ENCODE assay signal across 24 cellular contexts in genomic region chrX:78944351-78944750, GRCh38. TPM values are rescaled to one million over a fixed set of nuclear protein-coding genes. Genes with fewer than 3 reads are reported as not detected.
DNase-seq lines count a peak whose midpoint lies in the region; ATAC-seq, FAIRE-seq and TF ChIP-seq lines count a peak whose summit lies in the region.
"Had no signal": no experiment of that assay in that cellular context is flagged by ENCODE, and none has a peak within 500 bp of the region (broad histone marks: within the 10 kb centered on the region; RNA-seq: fewer than 3 reads in every experiment).

No MANE protein-coding gene starts in this region.

- intact Hi-C loops in OCI-LY7 (cut with micrococcal nuclease; ENCODE audit: unreplicated experiment), result loop anchor here (10.0 kb wide), 2 partner anchors 190 to 330 kb away; no protein-coding TSS in a partner anchor
- intact Hi-C loops in GM12878 (cut with micrococcal nuclease; ENCODE audit: unreplicated experiment), result loop anchor here (10.0 kb wide), 1 partner anchor 880 kb away; no protein-coding TSS in a partner anchor

- H2AFZ ChIP-seq in OCI-LY7 (ENCODE audit: low read length), result no peak overlapping the region; the same call in 1 of the 2 replicates
- peak overlapping the region; percentile 35 for H2AFZ ChIP-seq in GM12878 (ENCODE audit: control insufficient read depth, low read depth, low read length)
- H2AFZ ChIP-seq: neural progenitor cell had no signal

- peak overlapping the region; percentile 70 for H3K27ac ChIP-seq in OCI-LY7 (ENCODE audit: low read depth, low read length, poor library complexity, severe bottlenecking)
- peak overlapping the region; percentile 84 for H3K27ac ChIP-seq in GM12878 (ENCODE audit: control insufficient read depth, insufficient read depth)
- H3K27ac ChIP-seq: body of pancreas, C4-2B, colonic mucosa, neural progenitor cell, SK-N-MC had no signal

- SMC1A ChIA-PET in GM12878 (lab: Charles Lee; ENCODE audit: uncharacterized antibody, unreplicated experiment), result interaction anchor here (0.7 to 10.8 kb wide), 14 partner anchors 12 to 329 kb away, joined by 3 to 84 read pairs (median 4); no protein-coding TSS in a partner anchor

- peaks cover 49% of the 10 kb centered on the region for H3K4me1 Mint-ChIP-seq in activated T-cell treated with anti-CD3 and anti-CD28 coated beads, Interleukin-2, amount 50 U/mL, for 4 hours (ENCODE audit: low read depth)
- H3K4me1 Mint-ChIP-seq: neural progenitor cell had no signal

- 32% methylated on average over 3 of the region's 3 CpGs for WGBS in GM12878 (ENCODE audit: insufficient coverage, insufficient replicate concordance, low lambda C conversion rate, missing lambda C conversion rate)

- H3K4me3 ChIP-seq in OCI-LY7 (ENCODE audit: low read depth, low read length, poor library complexity, severe bottlenecking) (peak overlapping the region; percentile 72), GM12878 (no peak overlapping the region)
- H3K4me3 ChIP-seq: body of pancreas, colonic mucosa, neural progenitor cell, SK-N-MC had no signal

- H4K20me1 ChIP-seq in OCI-LY7 (ENCODE audit: insufficient read depth, low read length) (no peaks in the 10 kb centered on the region), GM12878 (ENCODE audit: control insufficient read depth, insufficient read depth) (no peaks in the 10 kb centered on the region)

- H3K36me3 ChIP-seq in OCI-LY7 (ENCODE audit: insufficient read depth, low read length), result no peaks in the 10 kb centered on the region
- no peaks in the 10 kb centered on the region for H3K36me3 ChIP-seq in GM12878 (ENCODE audit: control insufficient read depth in 2 of 2, insufficient read depth in 2 of 2, low read length in 1 of 2)
- H3K36me3 ChIP-seq: colonic mucosa, neural progenitor cell, Peyer's patch had no signal

- H3K4me1 ChIP-seq in OCI-LY7 (ENCODE audit: insufficient read depth, low read length, poor library complexity, severe bottlenecking) (peaks cover 38% of the 10 kb centered on the region), GM12878 (ENCODE audit: control insufficient read depth, insufficient read depth, low read length) (peaks cover 10% of the 10 kb centered on the region)
- H3K4me1 ChIP-seq: body of pancreas, colonic mucosa, neural progenitor cell, Peyer's patch had no signal

- H3K9ac ChIP-seq in GM12878 (ENCODE audit: control insufficient read depth, insufficient read depth, low read length), result peak overlapping the region; percentile 32; the same call in 1 of the 2 replicates
- H3K9ac ChIP-seq: neural progenitor cell had no signal

- H3K4me2 ChIP-seq in OCI-LY7 (ENCODE audit: low read length) (peak overlapping the region; percentile 88), GM12878 (ENCODE audit: control insufficient read depth, insufficient read depth) (peak overlapping the region; percentile 34; the same call in 1 of the 2 replicates)
- H3K4me2 ChIP-seq: neural progenitor cell had no signal

- H3K36me3 Mint-ChIP-seq in activated T-cell treated with anti-CD3 and anti-CD28 coated beads, Interleukin-2, amount 50 U/mL, for 4 hours (ENCODE audit: insufficient read depth), result no peaks in the 10 kb centered on the region
- H3K36me3 Mint-ChIP-seq: neural progenitor cell, type B pancreatic cell had no signal

- no peaks in the 10 kb centered on the region for H3K27me3 ChIP-seq in GM12878 (replicated peaks in 1 of 2; ENCODE audit: control insufficient read depth in 2 of 2, insufficient read depth in 2 of 2, low read length in 1 of 2)
- H3K27me3 ChIP-seq: body of pancreas, colonic mucosa, neural progenitor cell, Peyer's patch had no signal

- peaks cover 33% of the 10 kb centered on the region; the same call in 1 of the 2 replicates for H3K79me2 ChIP-seq in OCI-LY7 (ENCODE audit: insufficient read depth, low read depth, low read length)
- peaks cover 49% of the 10 kb centered on the region for H3K79me2 ChIP-seq in GM12878 (ENCODE audit: control insufficient read depth, insufficient read depth, low read length)

- no TSS peak for BruUV-seq in OCI-LY7 (replicated peaks; lab: Mats Ljungman, UMichigan)
- no TSS peak for BruUV-seq in GM12878 (replicated peaks; lab: Mats Ljungman, UMichigan)

- RAD21 ChIA-PET in GM12878 (lab: Charles Lee; ENCODE audit: unreplicated experiment), result interaction anchor here (0.7 to 11.2 kb wide), 7 partner anchors 8 to 315 kb away, joined by 3 to 121 read pairs (median 7); no protein-coding TSS in a partner anchor

- in situ Hi-C loops in GM12878 (cut with MboI), result no loop called here

- ATAC-seq in activated T-cell treated with anti-CD3 and anti-CD28 coated beads, Interleukin-2, amount 50 U/mL, for 4 hours, result peak; percentile 13 to 21
- ATAC-seq in GM12878, result peak; percentile 4; the same call in 2 of the 3 replicates
- ATAC-seq in stimulated activated naive CD8-positive, alpha-beta T cell treated with anti-CD3 and anti-CD28 coated beads, Interleukin-15, Interleukin-2, amounts not matched to agents 100 U/mL and 50 U/mL, for 24 hours, result peak; percentile 38
- ATAC-seq in HG03439 (IDR thresholded peaks at IDR 0.05; ENCODE audit: unreplicated experiment), result no peak
- ATAC-seq in HG03520 (IDR thresholded peaks at IDR 0.05; ENCODE audit: unreplicated experiment), result no peak
- ATAC-seq: body of pancreas had no signal

- no peaks in the 10 kb centered on the region for H3K9me2 ChIP-seq in OCI-LY7 (ENCODE audit: insufficient read depth, low read length)

- no peaks in the 10 kb centered on the region for H3K9me3 ChIP-seq in OCI-LY7 (ENCODE audit: low read length)
- H3K9me3 ChIP-seq in GM12878 (replicated peaks; ENCODE audit: control insufficient read depth, insufficient read depth, low read length), result peaks cover 2% of the 10 kb centered on the region; the same call in 2 of the 3 replicates
- H3K9me3 ChIP-seq: body of pancreas, colonic mucosa, Peyer's patch had no signal

- FAIRE-seq in GM12878 (lab: Jason Lieb, UNC), result no peak
- FAIRE-seq: endothelial cell of umbilical vein, kidney had no signal

- no peaks in the 10 kb centered on the region for H3K9me3 Mint-ChIP-seq in activated T-cell treated with anti-CD3 and anti-CD28 coated beads, Interleukin-2, amount 50 U/mL, for 4 hours
- H3K9me3 Mint-ChIP-seq: neural progenitor cell, type B pancreatic cell had no signal

- no peak for TF ChIP-seq RAD21 in GM12878 (IDR thresholded peaks at IDR 0.05; ENCODE audit: insufficient read depth, low read depth, low read length)

- no peak for TF ChIP-seq CTCF in OCI-LY7 (conservative IDR thresholded peaks at IDR 0.05; ENCODE audit: low read length)
- no peak for TF ChIP-seq CTCF in GM12878 (IDR thresholded peaks at IDR 0.05 in 2 of 3, conservative IDR thresholded peaks at IDR 0.05 in 1 of 3; ENCODE audit: control insufficient read depth in 2 of 3, extremely low read depth in 1 of 3, insufficient read depth in 1 of 3, low read depth in 3 of 3, low read length in 3 of 3)

- peak overlapping the region; percentile 90 for H3K4me3 Mint-ChIP-seq in activated T-cell treated with anti-CD3 and anti-CD28 coated beads, Interleukin-2, amount 50 U/mL, for 4 hours
- H3K4me3 Mint-ChIP-seq: HFFc6, neural progenitor cell, type B pancreatic cell had no signal

- CTCF ChIA-PET in OCI-LY7 (lab: Charles Lee; ENCODE audit: unreplicated experiment) (no interaction called here), GM12878 (lab: Yijun Ruan, JAX) (interaction anchor here (1.2 to 3.3 kb wide), 2 partner anchors 13 to 21 kb away, joined by 8 to 10 read pairs; no protein-coding TSS in a partner anchor)

- no peak for TF ChIP-seq EP300 in GM12878 (IDR thresholded peaks at IDR 0.05; ENCODE audit: borderline replicate concordance in 1 of 2, control insufficient read depth in 1 of 2, low read depth in 2 of 2, low read length in 2 of 2)

- no peaks in the 10 kb centered on the region for H3K27me3 Mint-ChIP-seq in activated T-cell treated with anti-CD3 and anti-CD28 coated beads, Interleukin-2, amount 50 U/mL, for 4 hours (ENCODE audit: low read depth)
- H3K27me3 Mint-ChIP-seq: type B pancreatic cell had no signal

- POLR2A ChIA-PET in OCI-LY7 (lab: Charles Lee), result interaction anchor here (0.6 to 1.2 kb wide), 3 partner anchors 38 to 208 kb away, joined by 3 read pairs; no protein-coding TSS in a partner anchor
- POLR2A ChIA-PET in GM12878 (lab: Charles Lee), result interaction anchor here (2.9 kb wide), 2 partner anchors 13 to 21 kb away, joined by 14 to 39 read pairs; no protein-coding TSS in a partner anchor

- DNase-seq in activated T-cell treated with anti-CD3 and anti-CD28 coated beads, Interleukin-2, amount 50 U/mL, for 4 hours, result no peak
- no peak for DNase-seq in activated T-cell treated with anti-CD3 and anti-CD28 coated beads for 4 hours
- DNase-seq in OCI-LY7 (ENCODE audit: low spot score), result no peak
- DNase-seq in GM12878 (ENCODE audit: low read depth, low spot score), result no peak
- DNase-seq in stimulated activated naive CD8-positive, alpha-beta T cell treated with anti-CD3 and anti-CD28 coated beads, Interleukin-15, Interleukin-2, amounts not matched to agents 100 U/mL and 50 U/mL, for 24 hours, result no peak
- DNase-seq in SK-N-DZ (ENCODE audit: low spot score), result no peak
- DNase-seq: activated effector memory CD4-positive, alpha-beta T cell treated with anti-CD3 and anti-CD28 coated beads, Interleukin-2, amount 50 U/mL, for 16 hours; body of pancreas; colonic mucosa; DMS53; HFFc6; hypothalamus; kidney; mesenchymal stem cell; Peyer's patch had no signal

- no peak for TF ChIP-seq POLR2A in GM12878 (IDR thresholded peaks at IDR 0.05; ENCODE audit: low read depth, low read length)

RNA-seq across cellular contexts. Expression of gene P2RY10, which starts 0.8 kb away (rescaled TPM):
- total RNA-seq in activated T-cell treated with anti-CD3 and anti-CD28 coated beads, Interleukin-2, amount 50 U/mL, for 4 hours, result 10 to 100 TPM in 2 of 3 donors, 1 to 10 TPM in 1; 9.6 to 12.7 (median 12.7) TPM
- total RNA-seq in OCI-LY7 (2014; rRNA removed; shearing (Covaris generic)), result 8.1 and 10.3 TPM in 2 replicates
- total RNA-seq in OCI-LY7 (2022), result 15.1 and 23.0 TPM in 2 replicates
- 209 and 224 TPM in 2 replicates for total RNA-seq in GM12878 (2013; cell fraction: nucleolus; rRNA removed)
- total RNA-seq in GM12878 (2014; rRNA removed), result 104 and 121 TPM in 2 replicates
- 98.5 and 102 TPM in 2 replicates for total RNA-seq in GM12878 (2014; rRNA removed; fragmentation: Illumina TruSeq; extraction: Trizol)
- total RNA-seq in GM12878 (2021), result 72.2 TPM in 2 replicates
- polyA plus RNA-seq in GM12878 (2011; ENCODE audit: low read depth), result 173 TPM
- 272 and 288 TPM in 2 replicates for polyA plus RNA-seq in GM12878 (2011; rRNA removed)
- polyA plus RNA-seq in GM12878 (2011; cell fraction: cytosol; rRNA removed), result 219 and 229 TPM in 2 replicates
- polyA plus RNA-seq in GM12878 (2011; cell fraction: nucleus; rRNA removed), result 147 and 168 TPM in 2 replicates
- polyA plus RNA-seq in GM12878 (2012), result 74.9 and 78.9 TPM in 2 replicates
- polyA plus RNA-seq in GM12878 (2014; fragmentation: Illumina TruSeq; extraction: Trizol), result 152 and 185 TPM in 2 replicates
- 10 to 100 TPM; 43.8 to 71.9 TPM for polyA plus RNA-seq in GM12878 (2014; fragmentation: Nextera tagmentation; extraction: Ambion mirVana)
- 44.1 and 56.9 TPM in 2 replicates for polyA plus RNA-seq in GM12878 (2014; rRNA removed)
- 10 to 100 TPM; 56.2 to 60.6 TPM for polyA plus RNA-seq in GM12878 (2016; fragmentation: Nextera tagmentation; extraction: Ambion mirVana)
- 400 and 524 TPM in 2 replicates for polyA minus RNA-seq in GM12878 (2011; rRNA and poly(A)+ RNA removed)
- 93.9 and 101 TPM in 2 replicates for polyA minus RNA-seq in GM12878 (2011; cell fraction: cytosol; rRNA and poly(A)+ RNA removed)
- 77.6 and 102 TPM in 2 replicates for polyA minus RNA-seq in GM12878 (2011; cell fraction: nucleus; rRNA and poly(A)+ RNA removed)
- polyA plus RNA-seq in SK-N-DZ (2014; cell fraction: cytosol; rRNA removed), result not detected in 2 replicates
- polyA plus RNA-seq in SK-N-DZ (2014; cell fraction: nucleus; rRNA removed), result not detected in 2 replicates
- total RNA-seq: endothelial cell of umbilical vein, fibroblast of villous mesenchyme, HFFc6, MCF 10A had no signal
- polyA plus RNA-seq: endothelial cell of umbilical vein had no signal

Comparison
In these comparisons a context has a peak if more than half of its experiments do, and no peak if none do; other contexts are left out.
1. ATAC-seq: peak in activated T-cell treated with anti-CD3 and anti-CD28 coated beads, Interleukin-2, amount 50 U/mL, for 4 hours (2 of 2), GM12878 (single experiment) and stimulated activated naive CD8-positive, alpha-beta T cell treated with anti-CD3 and anti-CD28 coated beads, Interleukin-15, Interleukin-2, amounts not matched to agents 100 U/mL and 50 U/mL, for 24 hours (single experiment); none in HG03439 (single experiment) and HG03520 (single experiment).